1 cellular context compared by ENCODE assay signal in genomic region chr3:157127831-157128767, GRCh38.
TF ChIP-seq lines count a peak whose summit lies in the region.

No MANE protein-coding gene starts in this region.

TF ChIP-seq in IMR-90, 13 proteins besides CTCF, POLR2A, EP300 and RAD21 (continued from another document):
- TF ChIP-seq CHD1 (IDR thresholded peaks at IDR 0.05; ENCODE audit: low read depth, low read length) (no peak), USF2 (IDR thresholded peaks at IDR 0.05; ENCODE audit: low read depth, low read length) (peak; percentile 80), RFX5 (IDR thresholded peaks at IDR 0.05; ENCODE audit: low read depth, low read length) (no peak), BHLHE40 (IDR thresholded peaks at IDR 0.05; ENCODE audit: low read depth, low read length) (peak; percentile 75)
TF ChIP-seq in IMR-90: peak in this region for 8.
